Comparison of ENCODE assay signal across 9 cellular contexts in the genomic region with DNA sequence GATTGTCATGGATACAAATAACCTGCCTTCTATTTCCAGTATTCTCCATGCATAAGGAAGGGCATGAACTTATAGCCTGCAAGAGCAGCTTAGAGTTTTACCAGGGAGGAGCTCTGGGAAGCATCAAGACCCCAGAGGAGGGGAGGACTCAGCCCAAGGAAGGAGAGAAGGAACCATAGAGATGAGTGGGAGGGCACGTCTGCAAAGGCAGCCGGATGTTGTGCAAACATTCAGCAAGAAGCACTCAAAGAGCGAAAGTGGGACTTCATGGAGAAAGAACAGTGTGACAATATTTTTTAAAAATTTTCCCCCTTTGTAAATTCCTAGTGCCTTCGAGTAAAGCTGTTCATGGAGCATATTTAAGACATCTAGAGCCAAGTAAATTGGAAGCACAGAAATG.
A peak's percentile ranks its signal among the peaks of the same experiment; 100 is the strongest.
DNase-seq lines count a peak whose midpoint lies in the region; ATAC-seq and TF ChIP-seq lines count a peak whose summit lies in the region.
"Had no signal": no experiment of that assay in that cellular context is flagged by ENCODE, and none has a peak within 500 bp of the region (broad histone marks: within the 10 kb centered on the region; RNA-seq: fewer than 3 reads in every experiment).

No MANE protein-coding gene starts in this region.

- H3K4me1 ChIP-seq in CD8-positive, alpha-beta memory T cell (ENCODE audit: insufficient read depth, low read length), result peaks cover 69% of the 10 kb centered on the region
- H3K4me1 ChIP-seq in OCI-LY3 (ENCODE audit: low read length), result peaks cover 31% of the 10 kb centered on the region

- H3K9ac ChIP-seq in OCI-LY3 (ENCODE audit: low read length), result no peak overlapping the region

- H3K9me3 Mint-ChIP-seq in CD8-positive, alpha-beta memory T cell, result peaks cover 0 to 2% (median 0%) of the 10 kb centered on the region in 5 donors
- H3K9me3 Mint-ChIP-seq in activated naive CD4-positive, alpha-beta T cell treated with anti-CD3 and anti-CD28 coated beads, Interleukin-2, amount 50 U/mL, for 72 hours, result peaks cover 7 to 8% of the 10 kb centered on the region in 2 donors
- H3K9me3 Mint-ChIP-seq in natural killer cell, result peaks cover 2 to 4% of the 10 kb centered on the region in 2 donors
- H3K9me3 Mint-ChIP-seq in WTC11, result peaks cover 5% of the 10 kb centered on the region

- no peaks in the 10 kb centered on the region for H3K27me3 ChIP-seq in CD8-positive, alpha-beta memory T cell (ENCODE audit: insufficient read depth, low read length, poor library complexity, severe bottlenecking)
- H3K27me3 ChIP-seq in OCI-LY3 (ENCODE audit: low read depth, low read length), result no peaks in the 10 kb centered on the region

- no peaks in the 10 kb centered on the region for H3K9me3 ChIP-seq in CD8-positive, alpha-beta memory T cell (ENCODE audit: low read length)
- H3K9me3 ChIP-seq in OCI-LY3 (ENCODE audit: insufficient read depth, low read length), result no peaks in the 10 kb centered on the region

- H3K36me3 Mint-ChIP-seq in CD8-positive, alpha-beta memory T cell, result peaks cover 0 to 10% (median 2%) of the 10 kb centered on the region in 3 donors
- peaks cover 20 to 35% of the 10 kb centered on the region in 2 donors for H3K36me3 Mint-ChIP-seq in activated naive CD4-positive, alpha-beta T cell treated with anti-CD3 and anti-CD28 coated beads, Interleukin-2, amount 50 U/mL, for 72 hours
- H3K36me3 Mint-ChIP-seq in natural killer cell (peaks cover 6% of the 10 kb centered on the region), WTC11 (no peaks in the 10 kb centered on the region)

- peak overlapping the region; percentile 47 to 85 (median 65) for H3K4me3 Mint-ChIP-seq in CD8-positive, alpha-beta memory T cell
- H3K4me3 Mint-ChIP-seq in natural killer cell (peak overlapping the region; percentile 69), WTC11 (no peak overlapping the region)

- POLR2A ChIA-PET in CD8-positive, alpha-beta memory T cell (lab: Charles Lee), result interaction anchor here (0.6 to 1.9 kb wide), 8 partner anchors 8 to 274 kb away, joined by 3 to 17 read pairs (median 6); a partner anchor contains a TSS
- POLR2A ChIA-PET in WTC11 (lab: Charles Lee), result no interaction called here

- TF ChIP-seq CTCF in OCI-LY3 (IDR thresholded peaks at IDR 0.05; ENCODE audit: low read depth, low read length) (no peak), natural killer cell (IDR thresholded peaks at IDR 0.05) (no peak), WTC11 (IDR thresholded peaks at IDR 0.05) (no peak)

- no peak overlapping the region for H2AFZ ChIP-seq in OCI-LY3 (ENCODE audit: low read depth, low read length)

- H3K79me2 ChIP-seq in OCI-LY3 (ENCODE audit: low read length), result no peaks in the 10 kb centered on the region

- CTCF ChIA-PET in CD8-positive, alpha-beta memory T cell (lab: Charles Lee), result interaction anchor here (1.0 to 4.5 kb wide), 7 partner anchors 8 to 268 kb away, joined by 3 to 32 read pairs (median 4); no protein-coding TSS in a partner anchor
- CTCF ChIA-PET in WTC11 (lab: Charles Lee), result no interaction called here

- H3K36me3 ChIP-seq in CD8-positive, alpha-beta memory T cell (ENCODE audit: insufficient read depth, low read length), result no peaks in the 10 kb centered on the region
- H3K36me3 ChIP-seq in OCI-LY3 (replicated peaks; ENCODE audit: low read depth, low read length), result no peaks in the 10 kb centered on the region

- H3K27ac Mint-ChIP-seq in CD8-positive, alpha-beta memory T cell, result peak overlapping the region; percentile 87 to 100 (median 99)
- peak overlapping the region; percentile 98 to 99 for H3K27ac Mint-ChIP-seq in activated naive CD4-positive, alpha-beta T cell treated with anti-CD3 and anti-CD28 coated beads, Interleukin-2, amount 50 U/mL, for 72 hours
- H3K27ac Mint-ChIP-seq in natural killer cell (peak overlapping the region; percentile 88 to 95), WTC11 (no peak overlapping the region)

- H3K27ac ChIP-seq in CD8-positive, alpha-beta memory T cell (ENCODE audit: low read depth, low read length), result peak overlapping the region; percentile 95
- no peak overlapping the region for H3K27ac ChIP-seq in OCI-LY3 (ENCODE audit: low read length)

- H3K4me3 ChIP-seq in CD8-positive, alpha-beta memory T cell (ENCODE audit: low read length), result peak overlapping the region; percentile 28
- H3K4me3 ChIP-seq in OCI-LY3 (ENCODE audit: low read length), result no peak overlapping the region

- no peaks in the 10 kb centered on the region for H4K20me1 ChIP-seq in OCI-LY3 (ENCODE audit: insufficient read depth, low read length)

- intact Hi-C loops in natural killer cell (cut with micrococcal nuclease), result no loop called here

- no peaks in the 10 kb centered on the region for H3K27me3 Mint-ChIP-seq in CD8-positive, alpha-beta memory T cell
- H3K27me3 Mint-ChIP-seq in natural killer cell (ENCODE audit: low read depth in 2 of 2), result no peaks in the 10 kb centered on the region
- H3K27me3 Mint-ChIP-seq in WTC11 (ENCODE audit: low read depth), result no peaks in the 10 kb centered on the region

- peaks cover 70 to 73% (median 72%) of the 10 kb centered on the region in 3 donors for H3K4me1 Mint-ChIP-seq in CD8-positive, alpha-beta memory T cell
- peaks cover 64 to 70% of the 10 kb centered on the region in 2 donors for H3K4me1 Mint-ChIP-seq in natural killer cell
- H3K4me1 Mint-ChIP-seq in WTC11, result no peaks in the 10 kb centered on the region

- ATAC-seq in activated naive CD4-positive, alpha-beta T cell treated with anti-CD3 and anti-CD28 coated beads, Interleukin-2, amount 50 U/mL, for 72 hours, result no peak
- ATAC-seq in natural killer cell (peak in 2 of 3 donors; percentile 19 to 53), WTC11 (no peak), GM18870 (IDR thresholded peaks at IDR 0.05; ENCODE audit: unreplicated experiment) (no peak)

- H3K4me2 ChIP-seq in OCI-LY3 (ENCODE audit: low read length), result 0 out of 2 replicates have a peak overlapping the region, but pooled peaks have one; percentile 29

- peak; percentile 15 to 73 (median 64) for DNase-seq in CD8-positive, alpha-beta memory T cell
- peak in 1 of 2 donors; percentile 40 for DNase-seq in activated naive CD4-positive, alpha-beta T cell treated with anti-CD3 and anti-CD28 coated beads, Interleukin-2, amount 50 U/mL, for 72 hours (ENCODE audit: low spot score in 2 of 2)
- DNase-seq in natural killer cell (peak; percentile 29), WTC11 (ENCODE audit: low spot score) (no peak), NCI-H69 (lab: John Stamatoyannopoulos, UW) (no peak), middle frontal gyrus (ENCODE audit: extremely low spot score, low spot score) (no peak)
- DNase-seq: NCI-H774 had no signal

TF ChIP-seq in WTC11, 78 proteins besides CTCF, POLR2A, EP300 and RAD21:
- TF ChIP-seq KAT7 (CRISPR knock-in tag; IDR thresholded peaks at IDR 0.05; ENCODE audit: borderline replicate concordance), result no peak
- TF ChIP-seq FOXJ3 (CRISPR knock-in tag; IDR thresholded peaks at IDR 0.05; ENCODE audit: borderline replicate concordance), result no peak
- no peak for TF ChIP-seq ZNF263 (CRISPR knock-in tag; IDR thresholded peaks at IDR 0.05; ENCODE audit: low read depth)
- TF ChIP-seq, protein P1, sequence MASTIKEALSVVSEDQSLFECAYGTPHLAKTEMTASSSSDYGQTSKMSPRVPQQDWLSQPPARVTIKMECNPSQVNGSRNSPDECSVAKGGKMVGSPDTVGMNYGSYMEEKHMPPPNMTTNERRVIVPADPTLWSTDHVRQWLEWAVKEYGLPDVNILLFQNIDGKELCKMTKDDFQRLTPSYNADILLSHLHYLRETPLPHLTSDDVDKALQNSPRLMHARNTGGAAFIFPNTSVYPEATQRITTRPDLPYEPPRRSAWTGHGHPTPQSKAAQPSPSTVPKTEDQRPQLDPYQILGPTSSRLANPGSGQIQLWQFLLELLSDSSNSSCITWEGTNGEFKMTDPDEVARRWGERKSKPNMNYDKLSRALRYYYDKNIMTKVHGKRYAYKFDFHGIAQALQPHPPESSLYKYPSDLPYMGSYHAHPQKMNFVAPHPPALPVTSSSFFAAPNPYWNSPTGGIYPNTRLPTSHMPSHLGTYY (CRISPR knock-in tag; IDR thresholded peaks at IDR 0.05), result no peak
TF ChIP-seq in WTC11: peak in this region for 0.

Comparison
In these comparisons a context has a peak if more than half of its experiments do, and no peak if none do; other contexts are left out.
1. DNase-seq: peak in CD8-positive, alpha-beta memory T cell (5 of 5) and natural killer cell (single experiment); none in WTC11 (single experiment), NCI-H69 (single experiment) and middle frontal gyrus (single experiment).
2. ATAC-seq: peak in natural killer cell (2 of 3); none in activated naive CD4-positive, alpha-beta T cell treated with anti-CD3 and anti-CD28 coated beads, Interleukin-2, amount 50 U/mL, for 72 hours (0 of 2), WTC11 (single experiment) and GM18870 (single experiment).